In the genomic region with DNA sequence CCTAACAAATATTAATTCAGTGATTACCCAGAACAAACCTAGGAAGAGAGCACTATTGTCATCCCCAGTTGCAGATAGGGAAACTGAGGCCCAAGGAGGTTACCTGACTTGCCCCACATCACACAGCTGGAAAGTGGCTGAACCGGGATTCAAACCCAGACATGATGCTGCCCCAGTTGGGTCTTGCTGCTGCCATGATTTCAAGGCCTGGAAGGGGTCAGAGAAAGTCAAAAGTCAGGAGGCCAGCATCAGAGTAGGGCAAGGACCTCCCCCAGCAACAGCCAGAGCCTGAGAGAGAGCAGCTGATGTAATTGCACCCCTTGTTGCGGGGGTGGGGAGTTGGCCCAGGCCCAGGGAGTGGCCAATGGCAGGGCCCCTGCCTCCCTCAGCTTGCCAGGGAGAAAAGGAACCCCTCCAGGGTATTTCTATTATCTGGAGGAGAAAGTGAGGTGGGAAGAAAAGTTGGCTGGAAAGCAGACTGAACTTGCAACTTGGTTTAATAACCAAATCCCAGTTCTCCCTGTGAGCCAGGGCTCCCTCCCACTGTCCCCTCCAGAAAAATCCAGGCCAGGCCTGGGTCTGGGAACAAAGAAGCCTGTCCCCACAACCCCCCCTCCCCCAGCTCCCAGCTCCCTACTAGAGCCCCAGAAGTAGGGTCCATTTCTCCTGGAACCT, we compare ENCODE assay signal across 10 cellular contexts.
A peak's percentile ranks its signal among the peaks of the same experiment; 100 is the strongest.
DNase-seq lines count a peak whose midpoint lies in the region; ATAC-seq, FAIRE-seq and TF ChIP-seq lines count a peak whose summit lies in the region.
"Had no signal": no experiment of that assay in that cellular context is flagged by ENCODE, and none has a peak within 500 bp of the region (broad histone marks: within the 10 kb centered on the region; RNA-seq: fewer than 3 reads in every experiment).

No MANE protein-coding gene starts in this region.

- intact Hi-C loops in dorsolateral prefrontal cortex (cut with DNase I): no loop called here
- intact Hi-C loops in right lobe of liver (cut with DNase I): no loop called here

- no peak overlapping the region for H3K27ac Mint-ChIP-seq in activated CD4-positive, alpha-beta memory T cell treated with anti-CD3 and anti-CD28 coated beads, Interleukin-2, amount 10 ng/mL, durations not matched to agents 7 days and 5 days
- no peak overlapping the region for H3K27ac Mint-ChIP-seq in stimulated activated memory B cell treated with anti-CD40 and anti-IgM and Interleukin-4, amounts not matched to agents 10 μg/mL and 1 μg/mL and 100 μg/mL, for 72 hours

- H3K9me3 Mint-ChIP-seq in activated CD4-positive, alpha-beta memory T cell treated with anti-CD3 and anti-CD28 coated beads, Interleukin-2, amount 10 ng/mL, durations not matched to agents 7 days and 5 days: no peaks in the 10 kb centered on the region
- H3K9me3 Mint-ChIP-seq in stimulated activated memory B cell treated with anti-CD40 and anti-IgM and Interleukin-4, amounts not matched to agents 10 μg/mL and 1 μg/mL and 100 μg/mL, for 72 hours: no peaks in the 10 kb centered on the region

- ATAC-seq in A549 (peak; percentile 46 to 60), right lobe of liver (peak in 2 of 4 donors; percentile 15 to 35), HG03342 (IDR thresholded peaks at IDR 0.05; ENCODE audit: unreplicated experiment) (no peak), HG03469 (IDR thresholded peaks at IDR 0.05; ENCODE audit: unreplicated experiment) (no peak)
- no peak for ATAC-seq in stimulated activated memory B cell treated with anti-CD40 and anti-IgM and Interleukin-4, amounts not matched to agents 10 μg/mL and 1 μg/mL and 100 μg/mL, for 72 hours

- TF ChIP-seq POLR2A in A549 (IDR thresholded peaks at IDR 0.05; ENCODE audit: low read length) (no peak), right lobe of liver (IDR thresholded peaks at IDR 0.05) (no peak)

- TF ChIP-seq CTCF in A549 (IDR thresholded peaks at IDR 0.05) (no peak), dorsolateral prefrontal cortex (IDR thresholded peaks at IDR 0.05 in 54 of 56, conservative IDR thresholded peaks at IDR 0.05 in 2 of 56; ENCODE audit: low read depth in 1 of 56, partially characterized antibody in 56 of 56) (no peak), right lobe of liver (IDR thresholded peaks at IDR 0.05) (no peak)

- H3K27ac ChIP-seq in A549 (peak overlapping the region; percentile 95 to 98), dorsolateral prefrontal cortex (peak overlapping the region in 47 of 59 donors; percentile 5 to 82 (median 59)), right lobe of liver (peak overlapping the region in 2 of 3 donors; percentile 13 to 32)

- no peaks in the 10 kb centered on the region for H3K36me3 Mint-ChIP-seq in activated CD4-positive, alpha-beta memory T cell treated with anti-CD3 and anti-CD28 coated beads, Interleukin-2, amount 10 ng/mL, durations not matched to agents 7 days and 5 days (ENCODE audit: low read depth)
- H3K36me3 Mint-ChIP-seq in stimulated activated memory B cell treated with anti-CD40 and anti-IgM and Interleukin-4, amounts not matched to agents 10 μg/mL and 1 μg/mL and 100 μg/mL, for 72 hours: no peaks in the 10 kb centered on the region

- H3K27me3 Mint-ChIP-seq in activated CD4-positive, alpha-beta memory T cell treated with anti-CD3 and anti-CD28 coated beads, Interleukin-2, amount 10 ng/mL, durations not matched to agents 7 days and 5 days: peaks cover 4% of the 10 kb centered on the region
- peaks cover 19% of the 10 kb centered on the region for H3K27me3 Mint-ChIP-seq in stimulated activated memory B cell treated with anti-CD40 and anti-IgM and Interleukin-4, amounts not matched to agents 10 μg/mL and 1 μg/mL and 100 μg/mL, for 72 hours

- H3K36me3 ChIP-seq in right lobe of liver: no peaks in the 10 kb centered on the region

- TF ChIP-seq EP300 in A549 (IDR thresholded peaks at IDR 0.05): no peak

- CTCF ChIA-PET in A549 (lab: Yijun Ruan, JAX): interaction anchor here (1.1 to 2.1 kb wide), 7 partner anchors 9 to 274 kb away, joined by 3 to 9 read pairs (median 6); a partner anchor contains a TSS
- CTCF ChIA-PET in activated CD4-positive, alpha-beta memory T cell treated with anti-CD3 and anti-CD28 coated beads, Interleukin-2, amount 10 ng/mL, durations not matched to agents 7 days and 5 days (lab: Charles Lee): no interaction called here

- H3K4me2 ChIP-seq in A549: peak overlapping the region; percentile 69

- WGBS in A549 (ENCODE audit: missing lambda C conversion rate): 15% methylated on average over 2 of the region's 2 CpGs
- WGBS in right lobe of liver (ENCODE audit: insufficient coverage, low coverage, low lambda C conversion rate, missing lambda C conversion rate): 40% methylated on average over 1 of the region's 2 CpGs

- H3K4me3 ChIP-seq in A549 (no peak overlapping the region), dorsolateral prefrontal cortex (no peak overlapping the region), right lobe of liver (no peak overlapping the region)

- H3K27me3 ChIP-seq in dorsolateral prefrontal cortex (no peaks in the 10 kb centered on the region), right lobe of liver (no peaks in the 10 kb centered on the region)

- TF ChIP-seq RAD21 in A549 (conservative IDR thresholded peaks at IDR 0.05 in 1 of 2, IDR thresholded peaks at IDR 0.05 in 1 of 2): no peak

- no peak for FAIRE-seq in A549 (lab: Jason Lieb, UNC)

- peaks cover 93% of the 10 kb centered on the region for H3K4me1 ChIP-seq in A549
- peaks cover 0 to 14% (median 6%) of the 10 kb centered on the region in 4 donors for H3K4me1 ChIP-seq in right lobe of liver

- no peak overlapping the region for H3K4me3 Mint-ChIP-seq in activated CD4-positive, alpha-beta memory T cell treated with anti-CD3 and anti-CD28 coated beads, Interleukin-2, amount 10 ng/mL, durations not matched to agents 7 days and 5 days
- no peak overlapping the region for H3K4me3 Mint-ChIP-seq in stimulated activated memory B cell treated with anti-CD40 and anti-IgM and Interleukin-4, amounts not matched to agents 10 μg/mL and 1 μg/mL and 100 μg/mL, for 72 hours

- DNase-seq in A549 (ENCODE audit: low read depth in 1 of 2, low spot score in 1 of 2) (peak in 1 of 2 experiments; percentile 71), HuH-7.5 (ENCODE audit: low spot score) (peak; percentile 40), dorsolateral prefrontal cortex (peak in 2 of 10 donors; percentile 35 to 67), right lobe of liver (peak in 2 of 3 donors; percentile 41 to 48)
- DNase-seq in activated CD4-positive, alpha-beta memory T cell treated with anti-CD3 and anti-CD28 coated beads, Interleukin-2, amount 10 ng/mL, durations not matched to agents 7 days and 5 days: no peak
- DNase-seq: activated CD4-positive, alpha-beta T cell treated with anti-CD3 and anti-CD28 coated beads for 1 hour; NCI-H510A had no signal

- POLR2A ChIA-PET in A549 (lab: Yijun Ruan, JAX): interaction anchor here (0.9 to 2.9 kb wide), 2 partner anchors 15 to 32 kb away, joined by 5 to 10 read pairs; no protein-coding TSS in a partner anchor
- POLR2A ChIA-PET in activated CD4-positive, alpha-beta memory T cell treated with anti-CD3 and anti-CD28 coated beads, Interleukin-2, amount 10 ng/mL, durations not matched to agents 7 days and 5 days (lab: Charles Lee): interaction anchor here (0.6 kb wide), 1 partner anchor 174 kb away, joined by 3 read pairs; no protein-coding TSS in a partner anchor

- peaks cover 10% of the 10 kb centered on the region for H3K4me1 Mint-ChIP-seq in activated CD4-positive, alpha-beta memory T cell treated with anti-CD3 and anti-CD28 coated beads, Interleukin-2, amount 10 ng/mL, durations not matched to agents 7 days and 5 days
- no peaks in the 10 kb centered on the region for H3K4me1 Mint-ChIP-seq in stimulated activated memory B cell treated with anti-CD40 and anti-IgM and Interleukin-4, amounts not matched to agents 10 μg/mL and 1 μg/mL and 100 μg/mL, for 72 hours

- H3K9me3 ChIP-seq in A549 (no peaks in the 10 kb centered on the region), right lobe of liver (no peaks in the 10 kb centered on the region)

TF ChIP-seq in A549, 52 proteins besides CTCF, POLR2A, EP300 and RAD21:
- TF ChIP-seq JUN (IDR thresholded peaks at IDR 0.05): peak in 1 of 2 experiments; percentile 51; a peak in 2 of 5 replicates
- TF ChIP-seq HOXA7 (CRISPR knock-in tag; IDR thresholded peaks at IDR 0.05): no peak
- 0 out of 2 replicates have a peak, but pooled peaks have one; percentile 55 for TF ChIP-seq ZSCAN20 (CRISPR knock-in tag; IDR thresholded peaks at IDR 0.05)
- TF ChIP-seq HOXB5 (CRISPR knock-in tag; IDR thresholded peaks at IDR 0.05): peak; percentile 12; the same call in 1 of the 2 replicates
- TF ChIP-seq HDAC2 (IDR thresholded peaks at IDR 0.05): no peak
- no peak for TF ChIP-seq RFX5 (IDR thresholded peaks at IDR 0.05)
- TF ChIP-seq HOXB13 (CRISPR knock-in tag; IDR thresholded peaks at IDR 0.05; ENCODE audit: low read depth): 0 out of 2 replicates have a peak, but pooled peaks have one; percentile 46
- TF ChIP-seq ZNF302 (CRISPR knock-in tag; IDR thresholded peaks at IDR 0.05): peak; percentile 24; the same call in 1 of the 2 replicates
- TF ChIP-seq CEBPB (IDR thresholded peaks at IDR 0.05): 0 out of 4 replicates have a peak, but pooled peaks of 1 of the 2 experiments have one; percentile 30
- TF ChIP-seq, protein P1, sequence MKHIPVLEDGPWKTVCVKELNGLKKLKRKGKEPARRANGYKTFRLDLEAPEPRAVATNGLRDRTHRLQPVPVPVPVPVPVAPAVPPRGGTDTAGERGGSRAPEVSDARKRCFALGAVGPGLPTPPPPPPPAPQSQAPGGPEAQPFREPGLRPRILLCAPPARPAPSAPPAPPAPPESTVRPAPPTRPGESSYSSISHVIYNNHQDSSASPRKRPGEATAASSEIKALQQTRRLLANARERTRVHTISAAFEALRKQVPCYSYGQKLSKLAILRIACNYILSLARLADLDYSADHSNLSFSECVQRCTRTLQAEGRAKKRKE (CRISPR knock-in tag; IDR thresholded peaks at IDR 0.05; ENCODE audit: low read depth): peak; percentile 58; the same call in 1 of the 2 replicates

Comparison
In these comparisons a context has a peak if more than half of its experiments do, and no peak if none do; other contexts are left out.
1. ATAC-seq: peak in A549 (2 of 2); none in HG03342 (single experiment), stimulated activated memory B cell treated with anti-CD40 and anti-IgM and Interleukin-4, amounts not matched to agents 10 μg/mL and 1 μg/mL and 100 μg/mL, for 72 hours (single experiment) and HG03469 (single experiment).
2. H3K27ac ChIP-seq: peak in every context shown above with its lines; median percentile 96 in A549; 59 in dorsolateral prefrontal cortex; 22 in right lobe of liver.